8 cellular contexts compared by ENCODE assay signal in genomic region chr17:77421635-77421982, GRCh38.
DNase-seq lines count a peak whose midpoint lies in the region; ATAC-seq and TF ChIP-seq lines count a peak whose summit lies in the region.

No MANE protein-coding gene starts in this region.

- no peak overlapping the region for H3K4me3 ChIP-seq in heart left ventricle
- no peak overlapping the region for H3K4me3 ChIP-seq in brain microvascular endothelial cell (ENCODE audit: low read depth, low read length)
- H3K4me3 ChIP-seq in uterus, result no peak overlapping the region

- ATAC-seq in heart left ventricle, result no peak
- no peak for ATAC-seq in left ventricle myocardium superior
- no peak for ATAC-seq in natural killer cell
- no peak for ATAC-seq in GM19023 (IDR thresholded peaks at IDR 0.05; ENCODE audit: unreplicated experiment)
- ATAC-seq in GM21390 (IDR thresholded peaks at IDR 0.05; ENCODE audit: unreplicated experiment), result no peak

- peak in 1 of 5 donors; percentile 29 for DNase-seq in heart left ventricle
- DNase-seq in left ventricle myocardium superior, result no peak
- DNase-seq in brain microvascular endothelial cell, result no peak
- DNase-seq in natural killer cell, result no peak
- no peak for DNase-seq in uterus
- no peak for DNase-seq in stimulated activated CD4-positive, alpha-beta T cell treated with anti-CD3 and anti-CD28 coated beads, Interleukin-2, amount 100 ng/mL, for 48 hours

- H3K27me3 Mint-ChIP-seq in natural killer cell (ENCODE audit: low read depth in 2 of 2), result no peaks in the 10 kb centered on the region

- H3K27me3 ChIP-seq in heart left ventricle, result no peaks in the 10 kb centered on the region
- no peaks in the 10 kb centered on the region for H3K27me3 ChIP-seq in brain microvascular endothelial cell (replicated peaks)
- no peaks in the 10 kb centered on the region for H3K27me3 ChIP-seq in uterus

- H3K36me3 ChIP-seq in heart left ventricle, result peaks cover 0 to 18% (median 0%) of the 10 kb centered on the region in 9 donors
- no peaks in the 10 kb centered on the region for H3K36me3 ChIP-seq in brain microvascular endothelial cell (replicated peaks)
- no peaks in the 10 kb centered on the region for H3K36me3 ChIP-seq in uterus

- peaks cover 38 to 84% (median 74%) of the 10 kb centered on the region in 12 donors for H3K4me1 ChIP-seq in heart left ventricle
- peaks cover 34 to 57% of the 10 kb centered on the region in 2 donors for H3K4me1 ChIP-seq in uterus

- in situ Hi-C loops in brain microvascular endothelial cell (cut with HindIII; ENCODE audit: low pct_ligation_motif_present, low sequenced_read_pairs), result no loop called here

- H3K9me3 ChIP-seq in heart left ventricle (no peaks in the 10 kb centered on the region), uterus (no peaks in the 10 kb centered on the region)

- intact Hi-C loops in heart left ventricle (cut with DNase I), result loop anchor here in 9 of 10 donors (5.0 to 10.0 kb wide), 3 partner anchors 34 to 49 kb away; no protein-coding TSS in a partner anchor
- intact Hi-C loops in left ventricle myocardium superior (cut with micrococcal nuclease), result loop anchor here (10.0 kb wide), 1 partner anchor 97 kb away; no protein-coding TSS in a partner anchor
- intact Hi-C loops in natural killer cell (cut with micrococcal nuclease), result no loop called here
- intact Hi-C loops in uterus (cut with DNase I; ENCODE audit: low total_unique reads), result loop anchor here (5.0 kb wide), 1 partner anchor 44 kb away; no protein-coding TSS in a partner anchor

- peaks cover 33 to 48% of the 10 kb centered on the region in 2 donors for H3K4me1 Mint-ChIP-seq in natural killer cell

- TF ChIP-seq CTCF in heart left ventricle (IDR thresholded peaks at IDR 0.05) (no peak), brain microvascular endothelial cell (IDR thresholded peaks at IDR 0.05; ENCODE audit: low read depth, low read length, missing control alignments) (no peak), natural killer cell (IDR thresholded peaks at IDR 0.05) (no peak), uterus (IDR thresholded peaks at IDR 0.05) (no peak)

- H3K27ac ChIP-seq in heart left ventricle (peak overlapping the region in 11 of 12 donors; percentile 35 to 97 (median 58)), brain microvascular endothelial cell (peak overlapping the region; percentile 44), uterus (peak overlapping the region; percentile 92 to 97)

- H3K36me3 Mint-ChIP-seq in natural killer cell, result no peaks in the 10 kb centered on the region

- no peaks in the 10 kb centered on the region for H3K9me3 Mint-ChIP-seq in natural killer cell

- TF ChIP-seq POLR2A in heart left ventricle (IDR thresholded peaks at IDR 0.05) (no peak), uterus (IDR thresholded peaks at IDR 0.05) (no peak)

- WGBS in heart left ventricle, 4 donors, result 54 to 73% (median 65%) methylated on average over 13 of the region's 13 CpGs

- H3K27ac Mint-ChIP-seq in natural killer cell, result peak overlapping the region in 1 of 2 donors; percentile 65

- H3K4me3 Mint-ChIP-seq in natural killer cell, result peak overlapping the region; percentile 58

Comparison
In these comparisons a context has a peak if more than half of its experiments do, and no peak if none do; other contexts are left out.
1. H3K27ac ChIP-seq: peak in every context shown above with its lines; median percentile 94 in uterus; 58 in heart left ventricle; 44 in brain microvascular endothelial cell.